ENCODE assay signal across 9 cellular contexts in the genomic region with DNA sequence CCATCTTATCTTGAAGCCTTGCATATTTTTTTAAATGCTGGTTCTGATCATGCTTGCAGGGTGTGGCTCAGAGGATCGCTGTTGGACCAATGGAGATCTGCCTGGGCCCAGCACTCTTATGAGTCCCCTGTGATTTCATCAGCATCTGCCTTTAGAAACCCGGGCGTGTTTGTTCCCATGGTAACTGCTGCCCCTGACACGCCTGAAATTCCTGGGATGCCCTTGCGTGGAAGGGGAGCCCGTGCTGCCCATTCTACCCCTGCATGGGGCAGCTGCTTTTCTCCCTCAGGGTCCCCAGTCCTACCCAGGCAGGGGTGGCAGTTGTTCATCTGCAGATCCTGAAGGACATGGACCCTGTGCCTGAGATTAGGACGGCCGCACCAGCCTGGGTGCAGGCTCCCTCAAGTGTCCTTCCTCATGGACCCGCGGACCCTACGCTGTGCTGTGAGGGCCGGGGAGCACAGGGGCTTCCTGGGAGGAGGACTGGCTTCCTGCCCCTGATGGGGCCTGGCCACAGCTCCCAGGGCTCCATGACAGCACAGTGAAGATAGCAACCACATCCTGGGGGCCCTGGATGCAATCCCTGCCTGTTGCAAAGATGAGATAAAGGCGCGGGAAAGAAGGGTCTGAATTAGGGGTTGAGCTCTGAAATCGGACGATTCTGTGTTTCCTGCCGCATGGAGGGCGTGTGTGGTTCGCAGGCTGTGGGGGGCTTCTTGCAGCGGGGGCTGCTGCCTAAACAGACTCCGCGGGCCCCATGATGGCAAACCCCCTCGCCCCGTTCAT.
DNase-seq lines count a peak whose midpoint lies in the region; ATAC-seq, FAIRE-seq and TF ChIP-seq lines count a peak whose summit lies in the region.
"Had no signal": no experiment of that assay in that cellular context is flagged by ENCODE, and none has a peak within 500 bp of the region (broad histone marks: within the 10 kb centered on the region; RNA-seq: fewer than 3 reads in every experiment).

No MANE protein-coding gene starts in this region.

- peaks cover 16% of the 10 kb centered on the region for H3K4me1 ChIP-seq in adipocyte (ENCODE audit: control insufficient read depth, insufficient read depth, low read length)

- no peaks in the 10 kb centered on the region for H3K9me3 ChIP-seq in adipocyte (ENCODE audit: control insufficient read depth, low read length)

- TF ChIP-seq POLR2A in GM18505 (IDR thresholded peaks at IDR 0.05; ENCODE audit: borderline replicate concordance, extremely low read depth, insufficient read depth, insufficient read length): no peak

- FAIRE-seq in HTR-8/SVneo (lab: Jason Lieb, UNC): no peak
- FAIRE-seq: GM18507 had no signal

- H3K4me3 ChIP-seq in AG09309 (ENCODE audit: control insufficient read depth, low read depth, low read length) (no peak overlapping the region), adipocyte (ENCODE audit: low read length) (peak overlapping the region; percentile 15), iPS-11a (ENCODE audit: low read depth, low read length) (peak overlapping the region; percentile 45)

- no peak for TF ChIP-seq CTCF in AG09309 (IDR thresholded peaks at IDR 0.05; ENCODE audit: control insufficient read depth, insufficient read depth, low read depth, low read length, missing control alignments)

- DNase-seq in AG09309 (ENCODE audit: low read depth) (peak; percentile 47), HTR-8/SVneo (ENCODE audit: insufficient read length, low spot score) (peak; percentile 33), adipocyte (ENCODE audit: low read depth) (peak; percentile 57), NCI-H1092 treated with DMSO at 0.1 percent for 48 hours (lab: John Stamatoyannopoulos, UW) (no peak)
- peak; percentile 18 for DNase-seq in stimulated activated naive CD8-positive, alpha-beta T cell treated with anti-CD3 and anti-CD28 coated beads, Interleukin-15, Interleukin-2, amounts not matched to agents 100 U/mL and 50 U/mL, for 24 hours

- no peak overlapping the region for H3K9ac ChIP-seq in adipocyte (ENCODE audit: low read length)

- H3K27me3 ChIP-seq in adipocyte (replicated peaks; ENCODE audit: control insufficient read depth, insufficient read depth, low read length): no peaks in the 10 kb centered on the region

- peak; percentile 41 for ATAC-seq in stimulated activated naive CD8-positive, alpha-beta T cell treated with anti-CD3 and anti-CD28 coated beads, Interleukin-15, Interleukin-2, amounts not matched to agents 100 U/mL and 50 U/mL, for 24 hours
- no peak for ATAC-seq in GM18861 (IDR thresholded peaks at IDR 0.05; ENCODE audit: unreplicated experiment)
- no peak for ATAC-seq in GM18505 (IDR thresholded peaks at IDR 0.05; ENCODE audit: unreplicated experiment)

- H3K36me3 ChIP-seq in adipocyte (ENCODE audit: control insufficient read depth, insufficient read depth, low read length, severe bottlenecking): no peaks in the 10 kb centered on the region
